In the genomic region with DNA sequence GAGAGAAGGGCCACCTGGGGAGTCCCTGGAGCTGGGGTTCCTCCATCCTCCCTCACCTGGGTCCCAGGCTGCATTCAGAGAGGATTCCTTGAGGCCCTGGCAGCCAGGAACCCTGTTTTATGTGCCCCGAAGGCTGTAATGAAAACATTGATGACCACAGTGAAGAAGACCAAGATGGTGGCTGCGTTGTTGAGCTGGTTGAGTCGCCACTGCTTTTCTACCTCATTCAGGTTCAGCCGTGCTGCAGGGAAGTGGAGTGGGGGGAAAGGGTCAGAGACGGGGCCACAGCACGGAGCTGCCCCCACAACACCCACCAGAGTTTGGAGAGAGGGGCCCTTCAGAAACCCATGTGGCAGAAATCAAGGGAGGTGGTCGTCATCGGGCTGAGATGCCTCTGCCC, we compare ENCODE assay signal across 18 cellular contexts.
"Had no signal": no experiment of that assay in that cellular context is flagged by ENCODE, and none has a peak within 500 bp of the region (broad histone marks: within the 10 kb centered on the region; RNA-seq: fewer than 3 reads in every experiment).

No MANE protein-coding gene starts in this region.

- H3K9ac ChIP-seq: parathyroid adenoma had no signal

- H3K4me3 Mint-ChIP-seq: activated T-cell treated with anti-CD3 and anti-CD28 coated beads, Interleukin-2, amount 50 U/mL, for 24 hours; nephron progenitor cell had no signal

- DNase-seq: activated effector memory CD4-positive, alpha-beta T cell treated with anti-CD3 and anti-CD28 coated beads, Interleukin-2, amount 50 U/mL, for 16 hours; activated T-cell treated with anti-CD3 and anti-CD28 coated beads, Interleukin-2, amount 50 U/mL, for 24 hours; adrenal gland; effector CD8-positive, alpha-beta T cell; gastrocnemius medialis; left lung; nephron progenitor cell; retina; stimulated activated CD4-positive, alpha-beta T cell treated with anti-CD3 and anti-CD28 coated beads, Interleukin-15, amount 100 ng/mL, for 24 hours; SW 1271 had no signal

- H3K9me3 Mint-ChIP-seq: activated T-cell treated with anti-CD3 and anti-CD28 coated beads, Interleukin-2, amount 50 U/mL, for 24 hours; nephron progenitor cell had no signal

- H3K4me3 ChIP-seq: adrenal gland, coronary artery, gastrocnemius medialis, left lung, mucosa of descending colon, tibial nerve, vagina had no signal

- H2AFZ ChIP-seq: parathyroid adenoma had no signal

- ATAC-seq: gastrocnemius medialis, left lung, mucosa of descending colon had no signal

- H3K36me3 ChIP-seq: adrenal gland, gastrocnemius medialis, vagina had no signal

- H3K27me3 Mint-ChIP-seq: activated T-cell treated with anti-CD3 and anti-CD28 coated beads, Interleukin-2, amount 50 U/mL, for 24 hours had no signal

- H3K9me3 ChIP-seq: adrenal gland, gastrocnemius medialis, left lung, mucosa of descending colon, tibial nerve, vagina had no signal

- H3K27ac ChIP-seq: adrenal gland, coronary artery, epithelial cell of prostate, gastrocnemius medialis, left lung, parathyroid adenoma, tibial nerve, vagina, VCaP had no signal

- H3K27me3 ChIP-seq: adrenal gland, gastrocnemius medialis, left lung, tibial nerve, vagina had no signal

- FAIRE-seq: keratinocyte had no signal

- H3K79me2 ChIP-seq: parathyroid adenoma had no signal
